In genomic region chr1:248858891-248859889, GRCh38 we compare ENCODE assay signal across 8 cellular contexts. TPM values are rescaled to one million over a fixed set of nuclear protein-coding genes. Genes with fewer than 3 reads are reported as not detected.
DNase-seq lines count a peak whose midpoint lies in the region; ATAC-seq and TF ChIP-seq lines count a peak whose summit lies in the region.

ZNF692 (minus strand) TSS chr1:248859085; CDS start chr1:248858309, 776 bp downstream.

- peak; percentile 96 for DNase-seq in NCI-H1694 (lab: John Stamatoyannopoulos, UW)
- DNase-seq in amniotic stem cell (lab: John Stamatoyannopoulos, UW): peak; percentile 92
- DNase-seq in left cardiac atrium: peak; percentile 99
- DNase-seq in psoas muscle: peak; percentile 99

- no peaks in the 10 kb centered on the region for H3K27me3 ChIP-seq in psoas muscle (ENCODE audit: insufficient read depth in 3 of 3, low read length in 2 of 3)

- peaks cover 0 to 9% of the 10 kb centered on the region in 2 donors for H3K36me3 ChIP-seq in psoas muscle (ENCODE audit: insufficient read depth in 1 of 2, low read depth in 1 of 2)
- no peaks in the 10 kb centered on the region for H3K36me3 ChIP-seq in urinary bladder (ENCODE audit: insufficient read depth)

- peak within 1 kb of the TSS; percentile 94 for H3K27ac Mint-ChIP-seq in T-helper 1 cell treated with Interleukin-12 subunit alpha and Interleukin-12 subunit beta and Interleukin-4 antibody, amounts not matched to agents 30 μg/mL and 1 μg/mL, for 36 hours

- H3K9me3 ChIP-seq in psoas muscle: no peaks in the 10 kb centered on the region

- H3K4me1 Mint-ChIP-seq in T-helper 1 cell treated with Interleukin-12 subunit alpha and Interleukin-12 subunit beta and Interleukin-4 antibody, amounts not matched to agents 30 μg/mL and 1 μg/mL, for 36 hours (ENCODE audit: low read depth): peaks cover 36% of the 10 kb centered on the region

- H3K27me3 Mint-ChIP-seq in T-helper 1 cell treated with Interleukin-12 subunit alpha and Interleukin-12 subunit beta and Interleukin-4 antibody, amounts not matched to agents 30 μg/mL and 1 μg/mL, for 36 hours (ENCODE audit: low read depth): peaks cover 6% of the 10 kb centered on the region

- peak within 1 kb of the TSS; percentile 90 for H3K4me3 Mint-ChIP-seq in T-helper 1 cell treated with Interleukin-12 subunit alpha and Interleukin-12 subunit beta and Interleukin-4 antibody, amounts not matched to agents 30 μg/mL and 1 μg/mL, for 36 hours

- intact Hi-C loops in left cardiac atrium (cut with DNase I) (loop anchor here in 1 of 2 donors (1.0 kb wide), 1 partner anchor 20 kb away; no protein-coding TSS in a partner anchor), psoas muscle (cut with DNase I) (loop anchor here (1.0 to 2.0 kb wide), 2 partner anchors 20 to 21 kb away; partner anchors contain the start of gene ZNF672 (in 2 of the 2))

- no peaks in the 10 kb centered on the region for H3K9me3 Mint-ChIP-seq in T-helper 1 cell treated with Interleukin-12 subunit alpha and Interleukin-12 subunit beta and Interleukin-4 antibody, amounts not matched to agents 30 μg/mL and 1 μg/mL, for 36 hours

- peak within 1 kb of the TSS; percentile 76 for H3K4me3 ChIP-seq in psoas muscle
- H3K4me3 ChIP-seq in urinary bladder (ENCODE audit: low read depth, low read length): peak within 1 kb of the TSS; percentile 49

- H3K36me3 Mint-ChIP-seq in T-helper 1 cell treated with Interleukin-12 subunit alpha and Interleukin-12 subunit beta and Interleukin-4 antibody, amounts not matched to agents 30 μg/mL and 1 μg/mL, for 36 hours (ENCODE audit: low read depth): peaks cover 11% of the 10 kb centered on the region

- H3K4me1 ChIP-seq in psoas muscle: peaks cover 21% of the 10 kb centered on the region
- H3K4me1 ChIP-seq in urinary bladder (ENCODE audit: insufficient read depth): peaks cover 2% of the 10 kb centered on the region

- no peak for TF ChIP-seq CTCF in psoas muscle (IDR thresholded peaks at IDR 0.05)

- WGBS in psoas muscle, 3 donors: 2 to 4% (median 3%) methylated on average over 51 to 62 of the region's 62 CpGs
- WGBS in urinary bladder: 4% methylated on average over 62 of the region's 62 CpGs

- H3K27ac ChIP-seq in psoas muscle (peak within 1 kb of the TSS; percentile 93), urinary bladder (ENCODE audit: low read depth) (peak within 1 kb of the TSS; percentile 83)

- ATAC-seq in GM18499 (IDR thresholded peaks at IDR 0.05; ENCODE audit: insufficient read depth, unreplicated experiment) (peak; percentile 55), HG02938 (IDR thresholded peaks at IDR 0.05; ENCODE audit: unreplicated experiment) (peak; percentile 68), left cardiac atrium (peak; percentile 93 to 94), psoas muscle (peak; percentile 90 to 92 (median 92))

RNA-seq across cellular contexts. Expression of gene ZNF692, which starts in this region (rescaled TPM):
- total RNA-seq in left cardiac atrium (10 to 100 TPM; 16.3 to 22.3 TPM), psoas muscle (10 to 100 TPM; 13.4 to 22.9 (median 16.0) TPM), urinary bladder (14.7 TPM)
- polyA plus RNA-seq in psoas muscle (10 to 100 TPM; 19.6 to 30.8 (median 19.9) TPM), urinary bladder (40.8 TPM)

Comparison
In these comparisons a context has a peak if more than half of its experiments do, and no peak if none do; other contexts are left out.
1. Peak in every context shown above with its lines: DNase-seq, ATAC-seq, H3K4me3 ChIP-seq and H3K27ac ChIP-seq.